In the genomic region with DNA sequence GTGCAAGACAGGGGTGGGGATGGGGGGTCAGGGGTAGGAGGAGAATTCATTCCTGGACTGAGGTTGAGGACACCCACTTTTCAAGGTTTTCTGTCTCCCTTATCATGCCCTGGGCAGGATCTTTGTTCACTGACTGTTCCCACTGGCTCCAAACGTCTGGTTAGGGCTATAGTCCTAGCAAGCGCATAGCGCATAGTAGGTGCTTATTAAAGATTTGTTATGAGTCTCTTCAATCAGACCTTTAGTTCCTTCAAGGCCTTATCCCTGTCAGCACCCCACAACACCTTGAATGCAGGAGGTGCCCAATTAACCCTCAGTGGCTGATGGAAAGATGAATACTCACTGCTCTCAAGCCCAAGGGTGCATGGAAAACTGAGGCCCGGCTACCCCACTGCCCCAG, we compare ENCODE assay signal across 8 cellular contexts.
DNase-seq lines count a peak whose midpoint lies in the region; ATAC-seq, FAIRE-seq and TF ChIP-seq lines count a peak whose summit lies in the region.

No MANE protein-coding gene starts in this region.

- no peak overlapping the region for H2AFZ ChIP-seq in HepG2 (ENCODE audit: low read length)

- CTCF ChIA-PET in HepG2 (lab: Yijun Ruan, JAX; ENCODE audit: low intra/inter-chr PET ratio, low total read pairs) = no interaction called here
- CTCF ChIA-PET in naive thymus-derived CD4-positive, alpha-beta T cell (lab: Charles Lee) = interaction anchor here (0.8 kb wide), 1 partner anchor 16 kb away, joined by 4 read pairs; no protein-coding TSS in a partner anchor

- 62% methylated on average over 3 of the region's 4 CpGs for WGBS in HepG2 (ENCODE audit: low lambda C conversion rate)
- 33% methylated on average over 4 of the region's 4 CpGs for WGBS in right lobe of liver (ENCODE audit: insufficient coverage, low coverage, low lambda C conversion rate, missing lambda C conversion rate)

- H3K9me3 ChIP-seq in HepG2 (ENCODE audit: low read length) = no peaks in the 10 kb centered on the region
- H3K9me3 ChIP-seq in right lobe of liver = no peaks in the 10 kb centered on the region
- no peaks in the 10 kb centered on the region for H3K9me3 ChIP-seq in naive thymus-derived CD4-positive, alpha-beta T cell (ENCODE audit: control insufficient read depth in 2 of 3, low read length in 3 of 3)

- H3K27me3 ChIP-seq in HepG2 (ENCODE audit: control insufficient read depth in 1 of 2, insufficient read depth in 2 of 2, low read length in 2 of 2) = no peaks in the 10 kb centered on the region
- no peaks in the 10 kb centered on the region for H3K27me3 ChIP-seq in right lobe of liver
- no peaks in the 10 kb centered on the region for H3K27me3 ChIP-seq in naive thymus-derived CD4-positive, alpha-beta T cell (ENCODE audit: control insufficient read depth in 2 of 2, insufficient read depth in 2 of 2, low read length in 2 of 2)

- FAIRE-seq in HepG2 (lab: Jason Lieb, UNC) = no peak

- peaks cover 9 to 48% of the 10 kb centered on the region in 2 experiments for H3K36me3 ChIP-seq in HepG2 (replicated peaks in 1 of 2; ENCODE audit: control insufficient read depth in 1 of 2, insufficient read depth in 2 of 2, low read length in 2 of 2)
- H3K36me3 ChIP-seq in right lobe of liver = no peaks in the 10 kb centered on the region
- no peaks in the 10 kb centered on the region for H3K36me3 ChIP-seq in naive thymus-derived CD4-positive, alpha-beta T cell (ENCODE audit: control insufficient read depth in 2 of 3, insufficient read depth in 3 of 3, low read length in 3 of 3)

- H3K27ac ChIP-seq in HepG2 (ENCODE audit: extremely low read length, insufficient read depth, low read length) = no peak overlapping the region
- H3K27ac ChIP-seq in right lobe of liver = peak overlapping the region in 1 of 3 donors; percentile 62
- H3K27ac ChIP-seq in naive thymus-derived CD4-positive, alpha-beta T cell (ENCODE audit: low read depth, low read length) = peak overlapping the region; percentile 87

- intact Hi-C loops in HepG2 (cut with micrococcal nuclease; ENCODE audit: unreplicated experiment) = no loop called here
- intact Hi-C loops in right lobe of liver (cut with DNase I) = no loop called here
- intact Hi-C loops in naive thymus-derived CD4-positive, alpha-beta T cell (cut with micrococcal nuclease) = loop anchor here in 1 of 2 donors (5.0 kb wide), 1 partner anchor 310 kb away; a partner anchor contains a TSS

- peak overlapping the region; percentile 76 to 92 (median 86) for H3K4me3 Mint-ChIP-seq in naive thymus-derived CD4-positive, alpha-beta T cell

- H3K4me2 ChIP-seq in HepG2 (ENCODE audit: low read depth, low read length) = no peak overlapping the region

- no peaks in the 10 kb centered on the region for H4K20me1 ChIP-seq in HepG2 (ENCODE audit: insufficient read depth, low read length)

- peak overlapping the region; percentile 83 to 99 (median 95) for H3K27ac Mint-ChIP-seq in naive thymus-derived CD4-positive, alpha-beta T cell

- no TSS peak for BruUV-seq in HepG2 (replicated peaks; lab: Mats Ljungman, UMichigan)

- H3K4me3 ChIP-seq in HepG2 (replicated peaks in 1 of 3; ENCODE audit: insufficient read depth in 1 of 3, low read depth in 2 of 3, low read length in 3 of 3) (no peak overlapping the region), right lobe of liver (no peak overlapping the region), choroid plexus epithelial cell (ENCODE audit: low read depth, low read length) (peak overlapping the region; percentile 59)
- peak overlapping the region; percentile 57 for H3K4me3 ChIP-seq in naive thymus-derived CD4-positive, alpha-beta T cell (ENCODE audit: low read length)

- no peak overlapping the region for H3K9ac ChIP-seq in HepG2 (ENCODE audit: insufficient read depth, low read depth, low read length)

- no peak for TF ChIP-seq RAD21 in HepG2 (CRISPR knock-in tag; IDR thresholded peaks at IDR 0.05)

- no peaks in the 10 kb centered on the region for H3K4me1 ChIP-seq in HepG2 (ENCODE audit: insufficient read depth, low read length)
- no peaks in the 10 kb centered on the region for H3K4me1 ChIP-seq in right lobe of liver
- H3K4me1 ChIP-seq in naive thymus-derived CD4-positive, alpha-beta T cell (ENCODE audit: control insufficient read depth in 2 of 2, insufficient read depth in 2 of 2, low read length in 2 of 2) = peaks cover 18% of the 10 kb centered on the region in 2 donors

- TF ChIP-seq EP300 in HepG2 (IDR thresholded peaks at IDR 0.05; ENCODE audit: low read depth in 2 of 2, low read length in 2 of 2) (no peak), HepG2 (CRISPR knock-in tag; IDR thresholded peaks at IDR 0.05; ENCODE audit: borderline replicate concordance) (no peak)

- H3K9me3 Mint-ChIP-seq in naive thymus-derived CD4-positive, alpha-beta T cell = no peaks in the 10 kb centered on the region

- no peaks in the 10 kb centered on the region for H3K27me3 Mint-ChIP-seq in naive thymus-derived CD4-positive, alpha-beta T cell

- no peaks in the 10 kb centered on the region for H3K36me3 Mint-ChIP-seq in naive thymus-derived CD4-positive, alpha-beta T cell

- ATAC-seq in HepG2 (no peak), right lobe of liver (no peak), GM19397 (IDR thresholded peaks at IDR 0.05; ENCODE audit: unreplicated experiment) (no peak), HG03469 (IDR thresholded peaks at IDR 0.05; ENCODE audit: unreplicated experiment) (no peak)
- ATAC-seq in naive thymus-derived CD4-positive, alpha-beta T cell = no peak

- TF ChIP-seq POLR2A in HepG2 (IDR thresholded peaks at IDR 0.05; ENCODE audit: insufficient read depth in 1 of 2, low read depth in 2 of 2, low read length in 2 of 2) (no peak), right lobe of liver (IDR thresholded peaks at IDR 0.05) (no peak)

- peaks cover 3 to 24% (median 17%) of the 10 kb centered on the region in 7 donors for H3K4me1 Mint-ChIP-seq in naive thymus-derived CD4-positive, alpha-beta T cell

- DNase-seq in HepG2 (ENCODE audit: low spot score) (no peak), right lobe of liver (no peak), choroid plexus epithelial cell (ENCODE audit: low read depth) (no peak), HUDEP-2 (lab: John Stamatoyannopoulos, UW; ENCODE audit: unreplicated experiment in 76 of 76) (no peak), NOMO-1 treated with DMSO at 0.1 percent for 48 hours (lab: John Stamatoyannopoulos, UW; ENCODE audit: unreplicated experiment) (no peak)
- no peak for DNase-seq in naive thymus-derived CD4-positive, alpha-beta T cell

- in situ Hi-C loops in HepG2 (cut with HindIII; ENCODE audit: extremely low pct_ligation_motif_present, low pct_unique_long_range_greater_than_20kb) = no loop called here

- TF ChIP-seq CTCF in HepG2 (CRISPR knock-in tag; IDR thresholded peaks at IDR 0.05) (no peak), right lobe of liver (IDR thresholded peaks at IDR 0.05) (no peak), choroid plexus epithelial cell (conservative IDR thresholded peaks at IDR 0.05; ENCODE audit: low read depth, low read length) (no peak)

- no peaks in the 10 kb centered on the region for H3K79me2 ChIP-seq in HepG2 (ENCODE audit: insufficient read depth, low read length)

- POLR2A ChIA-PET in HepG2 (lab: Yijun Ruan, JAX) = no interaction called here
- POLR2A ChIA-PET in naive thymus-derived CD4-positive, alpha-beta T cell (lab: Charles Lee) = no interaction called here

TF ChIP-seq in HepG2, 621 proteins besides CTCF, POLR2A, EP300 and RAD21:
- TF ChIP-seq GLI4 (CRISPR knock-in tag; IDR thresholded peaks at IDR 0.05; ENCODE audit: borderline replicate concordance) = no peak
- no peak for TF ChIP-seq ZFP82 (CRISPR knock-in tag; IDR thresholded peaks at IDR 0.05; ENCODE audit: borderline replicate concordance)
- TF ChIP-seq ZKSCAN1 (IDR thresholded peaks at IDR 0.05; ENCODE audit: low read length) = peak; percentile 87

Comparison
In these comparisons a context has a peak if more than half of its experiments do, and no peak if none do; other contexts are left out.
1. H3K4me3 ChIP-seq: peak in choroid plexus epithelial cell (single experiment) and naive thymus-derived CD4-positive, alpha-beta T cell (single experiment); none in HepG2 (0 of 3) and right lobe of liver (0 of 3).